Comparison of ENCODE assay signal across 20 cellular contexts in the genomic region with DNA sequence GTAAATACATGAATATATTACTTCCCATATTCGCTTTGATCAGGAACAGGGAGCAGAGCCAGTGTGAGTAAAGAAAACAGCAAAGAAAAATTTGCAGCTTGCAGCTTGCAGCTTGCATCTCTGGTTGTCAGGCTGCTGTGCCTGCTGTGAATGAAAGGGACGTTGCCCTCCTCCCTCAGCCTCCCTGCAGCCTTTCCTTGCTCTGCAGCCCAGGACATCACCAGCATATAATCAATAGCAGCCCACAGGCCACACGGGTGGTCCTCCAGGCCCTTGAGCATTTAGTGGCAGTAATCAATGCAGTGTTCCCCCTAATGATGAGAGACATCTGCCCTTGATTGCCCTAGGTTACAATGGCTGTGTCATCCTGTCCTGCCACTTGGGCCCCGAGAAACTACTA.
DNase-seq lines count a peak whose midpoint lies in the region; ATAC-seq and TF ChIP-seq lines count a peak whose summit lies in the region.
"Had no signal": no experiment of that assay in that cellular context is flagged by ENCODE, and none has a peak within 500 bp of the region (broad histone marks: within the 10 kb centered on the region; RNA-seq: fewer than 3 reads in every experiment).

No MANE protein-coding gene starts in this region.

- no peak overlapping the region for H3K4ac ChIP-seq in trophoblast cell (ENCODE audit: low read depth, low read length)

- H3K27me3 Mint-ChIP-seq in GM23338 (ENCODE audit: insufficient read depth, low read depth, poor library complexity) (peaks cover 3% of the 10 kb centered on the region), endodermal cell (ENCODE audit: insufficient read depth) (no peaks in the 10 kb centered on the region), neural progenitor cell (ENCODE audit: insufficient read depth, low read depth) (peaks cover 2% of the 10 kb centered on the region)
- H3K27me3 Mint-ChIP-seq in activated naive CD4-positive, alpha-beta T cell treated with anti-CD3 and anti-CD28 coated beads, Interleukin-2, amount 10 ng/mL, durations not matched to agents 7 days and 5 days = no peaks in the 10 kb centered on the region

- no peak overlapping the region for H2BK5ac ChIP-seq in trophoblast cell (ENCODE audit: low read depth, low read length, poor library complexity)

- H3K4me2 ChIP-seq in GM23338 = no peak overlapping the region
- H3K4me2 ChIP-seq in neural progenitor cell = peak overlapping the region; percentile 57
- H3K4me2 ChIP-seq in trophoblast cell (ENCODE audit: low read length) = no peak overlapping the region

- no peaks in the 10 kb centered on the region for H3K79me1 ChIP-seq in trophoblast cell (ENCODE audit: low read length)

- peak; percentile 33 for DNase-seq in NCI-H146 (lab: John Stamatoyannopoulos, UW)
- no peak for DNase-seq in NCI-H146 treated with DMSO at 0.1 percent for 48 hours (lab: John Stamatoyannopoulos, UW; ENCODE audit: unreplicated experiment)
- no peak for DNase-seq in GM23338 (ENCODE audit: low spot score)
- peak; percentile 60 for DNase-seq in endodermal cell
- peak; percentile 51 for DNase-seq in neural progenitor cell (ENCODE audit: low spot score)
- DNase-seq in left colon = no peak
- DNase-seq in trophoblast cell = no peak
- no peak for DNase-seq in activated naive CD4-positive, alpha-beta T cell treated with anti-CD3 and anti-CD28 coated beads, Interleukin-2, amount 10 ng/mL, durations not matched to agents 7 days and 5 days
- DNase-seq: DMS 273 treated with DMSO at 0.1 percent for 48 hours, DND-41, GM23248, KBM-7, NCI-H1105 treated with DMSO at 0.1 percent for 48 hours, NCI-H187, NCI-H2107, NCI-H446, NCI-H748 treated with DMSO at 0.1 percent for 48 hours had no signal

- H3K36me3 ChIP-seq in GM23338 (ENCODE audit: insufficient read depth) (no peaks in the 10 kb centered on the region), endodermal cell (ENCODE audit: control insufficient read depth, insufficient read depth, low read length) (no peaks in the 10 kb centered on the region), neural progenitor cell (no peaks in the 10 kb centered on the region), trophoblast cell (ENCODE audit: control insufficient read depth in 1 of 2, insufficient read depth in 2 of 2, low read length in 2 of 2) (no peaks in the 10 kb centered on the region)

- CTCF ChIA-PET in activated naive CD4-positive, alpha-beta T cell treated with anti-CD3 and anti-CD28 coated beads, Interleukin-2, amount 10 ng/mL, durations not matched to agents 7 days and 5 days (lab: Charles Lee) = no interaction called here

- WGBS in endodermal cell (ENCODE audit: insufficient coverage in 1 of 2, insufficient read length in 1 of 2), 2 experiments = 48 to 55% methylated on average over 3 to 4 of the region's 4 CpGs
- no CpG with 5 or more reads among the region's 4 CpGs for WGBS in trophoblast cell (ENCODE audit: extremely low coverage, insufficient coverage, insufficient read length)

- H3K9ac ChIP-seq in endodermal cell (ENCODE audit: extremely low read depth, low read length, poor library complexity, severe bottlenecking) (no peak overlapping the region), neural progenitor cell (no peak overlapping the region), trophoblast cell (ENCODE audit: low read length) (no peak overlapping the region)
- H3K9ac ChIP-seq: GM23248 had no signal

- H3K4me1 Mint-ChIP-seq in GM23338 = peaks cover 24% of the 10 kb centered on the region
- H3K4me1 Mint-ChIP-seq in endodermal cell = peaks cover 9% of the 10 kb centered on the region
- H3K4me1 Mint-ChIP-seq in neural progenitor cell = peaks cover 22% of the 10 kb centered on the region
- H3K4me1 Mint-ChIP-seq in activated naive CD4-positive, alpha-beta T cell treated with anti-CD3 and anti-CD28 coated beads, Interleukin-2, amount 10 ng/mL, durations not matched to agents 7 days and 5 days = no peaks in the 10 kb centered on the region

- H3K9me2 ChIP-seq in GM23338 (ENCODE audit: insufficient read depth) = peaks cover 7% of the 10 kb centered on the region; the same call in 1 of the 2 replicates

- no peak overlapping the region for H2BK12ac ChIP-seq in trophoblast cell (ENCODE audit: low read length)

- H3K79me2 ChIP-seq in GM23338 (replicated peaks; ENCODE audit: insufficient read depth) (no peaks in the 10 kb centered on the region), neural progenitor cell (ENCODE audit: low read depth) (no peaks in the 10 kb centered on the region), trophoblast cell (ENCODE audit: control insufficient read depth, insufficient read depth, low read length, poor library complexity) (no peaks in the 10 kb centered on the region)

- H3K4me3 Mint-ChIP-seq in GM23338 = no peak overlapping the region
- H3K4me3 Mint-ChIP-seq in endodermal cell = no peak overlapping the region
- H3K4me3 Mint-ChIP-seq in neural progenitor cell = no peak overlapping the region
- H3K4me3 Mint-ChIP-seq in activated naive CD4-positive, alpha-beta T cell treated with anti-CD3 and anti-CD28 coated beads, Interleukin-2, amount 10 ng/mL, durations not matched to agents 7 days and 5 days = no peak overlapping the region

- H4K12ac ChIP-seq in trophoblast cell (ENCODE audit: low read depth, low read length) = no peak overlapping the region

- H3F3A ChIP-seq in GM23338 (replicated peaks; ENCODE audit: low read depth) (no peaks in the 10 kb centered on the region), neural progenitor cell (ENCODE audit: low read depth) (peaks cover 16% of the 10 kb centered on the region)

- H3K4me1 ChIP-seq in GM23338 (ENCODE audit: insufficient read depth) = no peaks in the 10 kb centered on the region
- no peaks in the 10 kb centered on the region for H3K4me1 ChIP-seq in endodermal cell (ENCODE audit: control insufficient read depth, insufficient read depth, low read length)
- H3K4me1 ChIP-seq in neural progenitor cell = peaks cover 14% of the 10 kb centered on the region
- no peaks in the 10 kb centered on the region for H3K4me1 ChIP-seq in trophoblast cell (ENCODE audit: control insufficient read depth in 1 of 2, insufficient read depth in 2 of 2, low read length in 2 of 2)

- H3K9me3 ChIP-seq in endodermal cell (ENCODE audit: control insufficient read depth, low read length) (no peaks in the 10 kb centered on the region), neural progenitor cell (ENCODE audit: low read depth) (no peaks in the 10 kb centered on the region), trophoblast cell (ENCODE audit: insufficient read depth, low read depth, low read length) (no peaks in the 10 kb centered on the region)

- H3K27ac Mint-ChIP-seq in GM23338 = no peak overlapping the region
- H3K27ac Mint-ChIP-seq in endodermal cell = no peak overlapping the region
- H3K27ac Mint-ChIP-seq in neural progenitor cell = no peak overlapping the region
- no peak overlapping the region for H3K27ac Mint-ChIP-seq in activated naive CD4-positive, alpha-beta T cell treated with anti-CD3 and anti-CD28 coated beads, Interleukin-2, amount 10 ng/mL, durations not matched to agents 7 days and 5 days

- no peak overlapping the region for H3K27ac ChIP-seq in GM23338 (ENCODE audit: low read depth)
- no peak overlapping the region for H3K27ac ChIP-seq in endodermal cell (ENCODE audit: low read depth, low read length)
- no peak overlapping the region for H3K27ac ChIP-seq in neural progenitor cell
- no peak overlapping the region for H3K27ac ChIP-seq in trophoblast cell (ENCODE audit: low read depth, low read length)
- H3K27ac ChIP-seq: 22Rv1, GM23248 had no signal

- ATAC-seq in GM23338 (peak; percentile 86), left colon (no peak)
- ATAC-seq: HCT116, Right ventricle myocardium inferior had no signal

- TF ChIP-seq CTCF in GM23338 (conservative IDR thresholded peaks at IDR 0.05; ENCODE audit: low read depth in 2 of 2) = no peak
- TF ChIP-seq CTCF in endodermal cell (conservative IDR thresholded peaks at IDR 0.05) = no peak
- no peak for TF ChIP-seq CTCF in neural progenitor cell (IDR thresholded peaks at IDR 0.05)

- intact Hi-C loops in left colon (cut with DNase I, micrococcal nuclease) = no loop called here

- H4K20me1 ChIP-seq in GM23338 (replicated peaks; ENCODE audit: insufficient read depth) (no peaks in the 10 kb centered on the region), neural progenitor cell (ENCODE audit: low read depth) (no peaks in the 10 kb centered on the region)

- H2AFZ ChIP-seq in GM23338 = peak overlapping the region; percentile 83; the same call in 1 of the 2 replicates
- H2AFZ ChIP-seq in neural progenitor cell (replicated peaks) = peak overlapping the region; percentile 69
- no peak overlapping the region for H2AFZ ChIP-seq in trophoblast cell (ENCODE audit: insufficient read depth, low read length, poor library complexity)
- H2AFZ ChIP-seq: GM23248 had no signal

- no peak overlapping the region for H3K4me3 ChIP-seq in GM23338
- no peak overlapping the region for H3K4me3 ChIP-seq in endodermal cell (ENCODE audit: low read length)
- no peak overlapping the region for H3K4me3 ChIP-seq in neural progenitor cell
- no peak overlapping the region for H3K4me3 ChIP-seq in trophoblast cell (ENCODE audit: low read depth, low read length)
- H3K4me3 ChIP-seq: GM23248 had no signal

- no peak overlapping the region for H3K18ac ChIP-seq in trophoblast cell (ENCODE audit: low read length)

- H3K27me3 ChIP-seq in GM23338 (ENCODE audit: insufficient read depth) (no peaks in the 10 kb centered on the region), endodermal cell (ENCODE audit: control insufficient read depth, insufficient read depth, low read length, poor library complexity, severe bottlenecking) (no peaks in the 10 kb centered on the region), neural progenitor cell (no peaks in the 10 kb centered on the region), trophoblast cell (ENCODE audit: insufficient read depth, low read length) (no peaks in the 10 kb centered on the region)

- H3K14ac ChIP-seq in trophoblast cell (ENCODE audit: low read length) = no peak overlapping the region

- H3K36me3 Mint-ChIP-seq in GM23338 (ENCODE audit: low read depth) = no peaks in the 10 kb centered on the region
- H3K36me3 Mint-ChIP-seq in endodermal cell (ENCODE audit: low read depth) = no peaks in the 10 kb centered on the region
- H3K36me3 Mint-ChIP-seq in neural progenitor cell = no peaks in the 10 kb centered on the region
- H3K36me3 Mint-ChIP-seq in activated naive CD4-positive, alpha-beta T cell treated with anti-CD3 and anti-CD28 coated beads, Interleukin-2, amount 10 ng/mL, durations not matched to agents 7 days and 5 days = no peaks in the 10 kb centered on the region

- no peak overlapping the region for H4K91ac ChIP-seq in trophoblast cell (ENCODE audit: low read depth, low read length)

- H4K8ac ChIP-seq in trophoblast cell (ENCODE audit: low read depth, low read length) = no peak overlapping the region

- H3K23ac ChIP-seq in trophoblast cell (ENCODE audit: low read length) = no peak overlapping the region

- no peak overlapping the region for H2BK120ac ChIP-seq in trophoblast cell (ENCODE audit: insufficient read depth, low read length, poor library complexity)

- no peaks in the 10 kb centered on the region for H3K9me3 Mint-ChIP-seq in GM23338
- H3K9me3 Mint-ChIP-seq in endodermal cell = no peaks in the 10 kb centered on the region
- no peaks in the 10 kb centered on the region for H3K9me3 Mint-ChIP-seq in neural progenitor cell
- H3K9me3 Mint-ChIP-seq in activated naive CD4-positive, alpha-beta T cell treated with anti-CD3 and anti-CD28 coated beads, Interleukin-2, amount 10 ng/mL, durations not matched to agents 7 days and 5 days = no peaks in the 10 kb centered on the region

- H2AK5ac ChIP-seq in trophoblast cell (ENCODE audit: low read length) = no peak overlapping the region

Comparison
In these comparisons a context has a peak if more than half of its experiments do, and no peak if none do; other contexts are left out.
1. DNase-seq: peak in NCI-H146 (single experiment), endodermal cell (single experiment) and neural progenitor cell (single experiment); none in NCI-H146 treated with DMSO at 0.1 percent for 48 hours (single experiment), GM23338 (single experiment), left colon (0 of 2), trophoblast cell (0 of 2) and activated naive CD4-positive, alpha-beta T cell treated with anti-CD3 and anti-CD28 coated beads, Interleukin-2, amount 10 ng/mL, durations not matched to agents 7 days and 5 days (single experiment).